In the genomic region with DNA sequence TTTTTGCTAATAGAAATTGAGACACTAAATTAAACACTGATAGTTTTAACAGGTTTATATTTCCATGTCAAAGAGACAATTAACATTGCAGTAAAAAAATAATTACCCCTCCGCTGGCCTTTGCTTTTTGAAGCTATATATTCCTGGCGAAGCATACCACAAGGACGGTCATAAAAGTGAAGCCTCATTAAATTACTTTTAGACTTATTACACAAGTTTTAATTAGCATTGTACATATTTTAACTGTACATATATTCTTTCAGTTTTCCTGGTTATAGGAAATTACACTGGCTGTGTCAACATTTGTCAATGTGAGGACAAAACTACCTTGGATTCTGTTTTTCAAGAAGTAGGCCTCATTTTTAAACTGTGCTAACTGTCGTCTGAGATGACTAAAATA, we compare ENCODE assay signal across 10 cellular contexts. TPM values are rescaled to one million over a fixed set of nuclear protein-coding genes. Genes with fewer than 3 reads are reported as not detected.
DNase-seq lines count a peak whose midpoint lies in the region; ATAC-seq and TF ChIP-seq lines count a peak whose summit lies in the region.
"Had no signal": no experiment of that assay in that cellular context is flagged by ENCODE, and none has a peak within 500 bp of the region (broad histone marks: within the 10 kb centered on the region; RNA-seq: fewer than 3 reads in every experiment).

No MANE protein-coding gene starts in this region.

- H3K4me1 ChIP-seq in sigmoid colon, result peaks cover 0 to 25% (median 10%) of the 10 kb centered on the region in 4 donors
- H3K4me1 ChIP-seq: prostate gland had no signal

- no peak for DNase-seq in T-helper 1 cell
- DNase-seq in LNCaP clone FGC (ENCODE audit: low read depth), result peak; percentile 6
- peak; percentile 42 for DNase-seq in astrocyte of the spinal cord (ENCODE audit: low read depth, low spot score)
- DNase-seq in stimulated activated CD4-positive, alpha-beta T cell treated with anti-CD3 and anti-CD28 coated beads, Interleukin-2, amount 100 ng/mL, for 24 hours, result no peak
- no peak for DNase-seq in sigmoid colon

- no peak for TF ChIP-seq EP300 in sigmoid colon (IDR thresholded peaks at IDR 0.05)

- peaks cover 51% of the 10 kb centered on the region for H3K27me3 Mint-ChIP-seq in T-helper 1 cell treated with Interleukin-12 subunit alpha and Interleukin-12 subunit beta and Interleukin-4 antibody, amounts not matched to agents 30 μg/mL and 1 μg/mL, for 36 hours (ENCODE audit: low read depth)
- peaks cover 90% of the 10 kb centered on the region for H3K27me3 Mint-ChIP-seq in nephron (ENCODE audit: low read depth)

- H3K36me3 Mint-ChIP-seq in T-helper 1 cell treated with Interleukin-12 subunit alpha and Interleukin-12 subunit beta and Interleukin-4 antibody, amounts not matched to agents 30 μg/mL and 1 μg/mL, for 36 hours (ENCODE audit: low read depth), result peaks cover 27% of the 10 kb centered on the region
- H3K36me3 Mint-ChIP-seq in nephron (ENCODE audit: low read depth), result no peaks in the 10 kb centered on the region

- WGBS in sigmoid colon, 2 donors, result 70 to 87% methylated on average over 4 of the region's 4 CpGs

- ATAC-seq in HG02970 (IDR thresholded peaks at IDR 0.05; ENCODE audit: low FRiP score, unreplicated experiment), result no peak

- peaks cover 23 to 80% (median 43%) of the 10 kb centered on the region in 3 donors for H3K27me3 ChIP-seq in sigmoid colon
- H3K27me3 ChIP-seq: ascending aorta had no signal

- no peaks in the 10 kb centered on the region for H3K9me3 ChIP-seq in sigmoid colon
- H3K9me3 ChIP-seq: ascending aorta, prostate gland had no signal

- TF ChIP-seq POLR2A in sigmoid colon (IDR thresholded peaks at IDR 0.05), result no peak

- H3K4me3 Mint-ChIP-seq in T-helper 1 cell treated with Interleukin-12 subunit alpha and Interleukin-12 subunit beta and Interleukin-4 antibody, amounts not matched to agents 30 μg/mL and 1 μg/mL, for 36 hours, result peak overlapping the region; percentile 99
- H3K4me3 Mint-ChIP-seq in nephron, result peak overlapping the region; percentile 67 to 79 (median 78)

- peaks cover 35% of the 10 kb centered on the region for H3K4me1 Mint-ChIP-seq in T-helper 1 cell treated with Interleukin-12 subunit alpha and Interleukin-12 subunit beta and Interleukin-4 antibody, amounts not matched to agents 30 μg/mL and 1 μg/mL, for 36 hours (ENCODE audit: low read depth)
- H3K4me1 Mint-ChIP-seq in nephron, result peaks cover 10% of the 10 kb centered on the region

- no peak overlapping the region for H3K27ac Mint-ChIP-seq in T-helper 1 cell treated with Interleukin-12 subunit alpha and Interleukin-12 subunit beta and Interleukin-4 antibody, amounts not matched to agents 30 μg/mL and 1 μg/mL, for 36 hours
- no peak overlapping the region for H3K27ac Mint-ChIP-seq in nephron

- H3K4me3 ChIP-seq in LNCaP clone FGC (ENCODE audit: low read depth, low read length), result peak overlapping the region; percentile 75
- peak overlapping the region; percentile 81 for H3K4me3 ChIP-seq in astrocyte of the spinal cord (ENCODE audit: low read depth, low read length)
- H3K4me3 ChIP-seq in sigmoid colon, result no peak overlapping the region
- H3K4me3 ChIP-seq: prostate gland had no signal

- no peaks in the 10 kb centered on the region for H3K9me3 Mint-ChIP-seq in T-helper 1 cell treated with Interleukin-12 subunit alpha and Interleukin-12 subunit beta and Interleukin-4 antibody, amounts not matched to agents 30 μg/mL and 1 μg/mL, for 36 hours
- no peaks in the 10 kb centered on the region for H3K9me3 Mint-ChIP-seq in nephron

- no peak for TF ChIP-seq CTCF in LNCaP clone FGC (IDR thresholded peaks at IDR 0.05; ENCODE audit: control insufficient read depth, extremely low read depth, insufficient read depth)
- TF ChIP-seq CTCF in astrocyte of the spinal cord (IDR thresholded peaks at IDR 0.05; ENCODE audit: low read depth, low read length), result no peak
- TF ChIP-seq CTCF in nephron (IDR thresholded peaks at IDR 0.05; ENCODE audit: unreplicated experiment in 3 of 3), result no peak
- TF ChIP-seq CTCF in sigmoid colon (IDR thresholded peaks at IDR 0.05), result no peak

- in situ Hi-C loops in astrocyte of the spinal cord (cut with HindIII; ENCODE audit: low sequenced_read_pairs), result no loop called here

- intact Hi-C loops in sigmoid colon (cut with DNase I), result no loop called here

- no peaks in the 10 kb centered on the region for H3K36me3 ChIP-seq in sigmoid colon
- H3K36me3 ChIP-seq: ascending aorta, prostate gland had no signal

- no peak overlapping the region for H3K27ac ChIP-seq in sigmoid colon
- H3K27ac ChIP-seq: ascending aorta, prostate gland had no signal

RNA-seq across cellular contexts. Expression of gene CDKN2A, which starts 1.2 kb away (rescaled TPM):
- total RNA-seq in sigmoid colon, result 1 to 10 TPM; 1.4 to 6.1 (median 3.5) TPM
- polyA plus RNA-seq in sigmoid colon, result 1 to 10 TPM; 1.7 to 2.5 (median 2.4) TPM

RNA-seq across cellular contexts. Expression of gene CDKN2B-AS1, which starts 1.6 kb away (rescaled TPM):
- 1 to 10 TPM in 2 of 4 donors, under 1 TPM in 2; 0.49 to 2.0 (median 1.0) TPM for total RNA-seq in sigmoid colon
- polyA plus RNA-seq in sigmoid colon, result 100 to 1,000 TPM in 2 of 3 donors, 10 to 100 TPM in 1; 31.1 to 264 (median 250) TPM
- total RNA-seq: ascending aorta had no signal

RNA-seq across cellular contexts. Expression of gene CDKN2B, which starts 16.1 kb away (rescaled TPM):
- 1 to 10 TPM; 3.0 to 6.1 (median 4.5) TPM for total RNA-seq in sigmoid colon
- polyA plus RNA-seq in sigmoid colon, result 100 to 1,000 TPM in 1 of 3 donors, 10 to 100 TPM in 2; 33.7 to 124 (median 84.1) TPM

Comparison
In these comparisons a context has a peak if more than half of its experiments do, and no peak if none do; other contexts are left out.
1. DNase-seq: peak in LNCaP clone FGC (single experiment) and astrocyte of the spinal cord (single experiment); none in T-helper 1 cell (0 of 5), stimulated activated CD4-positive, alpha-beta T cell treated with anti-CD3 and anti-CD28 coated beads, Interleukin-2, amount 100 ng/mL, for 24 hours (0 of 2) and sigmoid colon (single experiment).
2. H3K4me3 ChIP-seq: peak in LNCaP clone FGC (single experiment) and astrocyte of the spinal cord (single experiment); none in sigmoid colon (0 of 4).